In the genomic region with DNA sequence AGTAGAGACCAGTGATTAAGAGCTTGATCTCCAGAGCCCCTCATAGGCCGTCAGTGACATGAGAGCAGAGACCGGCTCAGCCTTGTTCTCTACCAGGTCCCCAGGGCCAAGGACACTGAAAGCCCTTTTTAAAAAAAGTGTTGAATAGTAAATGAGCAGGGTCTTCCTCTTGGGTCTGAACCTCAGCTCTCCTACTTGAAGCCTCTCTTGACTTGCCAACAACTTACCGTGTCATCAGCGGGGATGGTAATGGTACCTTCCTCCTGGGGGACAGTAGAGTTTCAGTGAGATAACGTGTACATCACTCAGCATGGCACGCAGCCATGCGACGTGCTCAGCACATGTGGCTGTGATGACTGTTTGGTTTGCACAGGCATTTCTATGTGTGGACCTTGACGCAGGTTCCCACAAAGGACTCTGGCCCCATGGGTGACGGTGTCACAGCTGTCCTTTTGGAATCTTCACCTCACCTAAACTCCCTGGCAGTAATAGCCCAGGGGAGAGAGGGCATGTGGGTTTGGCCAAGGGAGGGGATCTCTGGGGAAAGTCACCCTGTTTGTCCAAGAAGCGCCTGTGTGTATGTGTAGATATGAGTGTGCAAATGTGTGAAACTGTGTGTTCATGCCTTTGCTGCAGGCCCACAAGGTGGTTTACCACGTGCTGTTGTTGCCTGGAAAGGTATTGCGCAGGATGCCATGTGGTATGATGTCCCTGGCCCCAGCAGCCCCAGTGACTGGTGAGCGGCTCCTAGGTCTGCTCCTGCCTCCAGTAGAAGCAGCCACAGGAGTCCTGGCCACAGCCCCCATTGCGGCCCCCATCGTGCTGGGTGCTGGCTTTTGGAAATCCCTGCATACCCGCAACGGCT, we compare ENCODE assay signal across 10 cellular contexts. TPM values are rescaled to one million over a fixed set of nuclear protein-coding genes. Genes with fewer than 3 reads are reported as not detected.
DNase-seq lines count a peak whose midpoint lies in the region; ATAC-seq and TF ChIP-seq lines count a peak whose summit lies in the region.
"Had no signal": no experiment of that assay in that cellular context is flagged by ENCODE, and none has a peak within 500 bp of the region (broad histone marks: within the 10 kb centered on the region; RNA-seq: fewer than 3 reads in every experiment).

No MANE protein-coding gene starts in this region.

- H3K4me3 Mint-ChIP-seq in HFFc6: no peak overlapping the region
- H3K4me3 Mint-ChIP-seq in naive thymus-derived CD4-positive, alpha-beta T cell: no peak overlapping the region

- H3K27me3 Mint-ChIP-seq in HFFc6 (ENCODE audit: insufficient read depth): no peaks in the 10 kb centered on the region
- no peaks in the 10 kb centered on the region for H3K27me3 Mint-ChIP-seq in naive thymus-derived CD4-positive, alpha-beta T cell

- DNase-seq in HFFc6: no peak
- peak; percentile 30 for DNase-seq in colonic mucosa
- no peak for DNase-seq in naive thymus-derived CD4-positive, alpha-beta T cell
- DNase-seq in NCI-H1092 (lab: John Stamatoyannopoulos, UW): no peak
- DNase-seq in Ammon's horn (ENCODE audit: low spot score): no peak
- no peak for DNase-seq in T1000 (lab: John Stamatoyannopoulos, UW)
- DNase-seq: activated gamma-delta T cell, NCI-H446 had no signal

- peak overlapping the region; percentile 36; the same call in 1 of the 2 replicates for H3K27ac ChIP-seq in 22Rv1
- no peak overlapping the region for H3K27ac ChIP-seq in colonic mucosa
- no peak overlapping the region for H3K27ac ChIP-seq in naive thymus-derived CD4-positive, alpha-beta T cell (ENCODE audit: low read depth, low read length)

- no peaks in the 10 kb centered on the region for H3K27me3 ChIP-seq in colonic mucosa
- H3K27me3 ChIP-seq in naive thymus-derived CD4-positive, alpha-beta T cell (ENCODE audit: control insufficient read depth in 2 of 2, insufficient read depth in 2 of 2, low read length in 2 of 2): no peaks in the 10 kb centered on the region

- no peaks in the 10 kb centered on the region for H3K36me3 ChIP-seq in colonic mucosa
- no peaks in the 10 kb centered on the region for H3K36me3 ChIP-seq in naive thymus-derived CD4-positive, alpha-beta T cell (ENCODE audit: control insufficient read depth in 2 of 3, insufficient read depth in 3 of 3, low read length in 3 of 3)

- peak; percentile 23 for ATAC-seq in naive thymus-derived CD4-positive, alpha-beta T cell
- ATAC-seq in HG03378 (IDR thresholded peaks at IDR 0.05; ENCODE audit: unreplicated experiment): no peak

- H3K9ac ChIP-seq in colonic mucosa (ENCODE audit: low read depth in 2 of 2, low read length in 2 of 2): peak overlapping the region in 1 of 2 donors; percentile 24

- no peaks in the 10 kb centered on the region for H3K9me3 ChIP-seq in colonic mucosa
- H3K9me3 ChIP-seq in naive thymus-derived CD4-positive, alpha-beta T cell (ENCODE audit: control insufficient read depth in 2 of 3, low read length in 3 of 3): no peaks in the 10 kb centered on the region

- intact Hi-C loops in colonic mucosa (cut with DNase I): no loop called here
- intact Hi-C loops in naive thymus-derived CD4-positive, alpha-beta T cell (cut with micrococcal nuclease): no loop called here

- H3K4me1 Mint-ChIP-seq in HFFc6 (ENCODE audit: low read depth): peaks cover 71% of the 10 kb centered on the region
- H3K4me1 Mint-ChIP-seq in naive thymus-derived CD4-positive, alpha-beta T cell: peaks cover 33 to 73% (median 66%) of the 10 kb centered on the region in 7 donors

- TF ChIP-seq CTCF in 22Rv1 (IDR thresholded peaks at IDR 0.05) (no peak), HFFc6 (IDR thresholded peaks at IDR 0.05) (no peak), colonic mucosa (IDR thresholded peaks at IDR 0.05) (no peak)

- H3K27ac Mint-ChIP-seq in HFFc6: peak overlapping the region; percentile 69
- peak overlapping the region in 7 of 9 donors; percentile 3 to 74 (median 29) for H3K27ac Mint-ChIP-seq in naive thymus-derived CD4-positive, alpha-beta T cell

- POLR2A ChIA-PET in naive thymus-derived CD4-positive, alpha-beta T cell (lab: Charles Lee): no interaction called here

- peaks cover 22% of the 10 kb centered on the region for H3K4me1 ChIP-seq in colonic mucosa
- peaks cover 11 to 17% of the 10 kb centered on the region in 2 donors for H3K4me1 ChIP-seq in naive thymus-derived CD4-positive, alpha-beta T cell (ENCODE audit: control insufficient read depth in 2 of 2, insufficient read depth in 2 of 2, low read length in 2 of 2)

- no peak overlapping the region for H3K4me3 ChIP-seq in colonic mucosa
- no peak overlapping the region for H3K4me3 ChIP-seq in naive thymus-derived CD4-positive, alpha-beta T cell (ENCODE audit: low read length)

- H3K9me3 Mint-ChIP-seq in HFFc6: no peaks in the 10 kb centered on the region
- H3K9me3 Mint-ChIP-seq in naive thymus-derived CD4-positive, alpha-beta T cell: no peaks in the 10 kb centered on the region

- peaks cover 16% of the 10 kb centered on the region for H3K36me3 Mint-ChIP-seq in HFFc6 (ENCODE audit: low read depth)
- peaks cover 0 to 16% (median 8%) of the 10 kb centered on the region in 5 donors for H3K36me3 Mint-ChIP-seq in naive thymus-derived CD4-positive, alpha-beta T cell

- CTCF ChIA-PET in naive thymus-derived CD4-positive, alpha-beta T cell (lab: Charles Lee): no interaction called here

RNA-seq across cellular contexts. Expression of a gene that starts 18.7 kb away (rescaled TPM):
- total RNA-seq in HFFc6 (2021; fragmentation: NEBNext Ultra II Directional; extraction: Animal tissue kit (Norgen Biotek cat#: 25700)): 100 to 1,000 TPM; 240 to 276 (median 258) TPM
- total RNA-seq in colonic mucosa: 100 to 1,000 TPM; 173 to 191 TPM
- total RNA-seq in naive thymus-derived CD4-positive, alpha-beta T cell: 10 to 100 TPM; 44.4 to 71.3 (median 53.5) TPM
- 10 to 100 TPM; 18.3 to 18.9 TPM for polyA plus RNA-seq in naive thymus-derived CD4-positive, alpha-beta T cell
